8 cellular contexts compared by ENCODE assay signal in the genomic region with DNA sequence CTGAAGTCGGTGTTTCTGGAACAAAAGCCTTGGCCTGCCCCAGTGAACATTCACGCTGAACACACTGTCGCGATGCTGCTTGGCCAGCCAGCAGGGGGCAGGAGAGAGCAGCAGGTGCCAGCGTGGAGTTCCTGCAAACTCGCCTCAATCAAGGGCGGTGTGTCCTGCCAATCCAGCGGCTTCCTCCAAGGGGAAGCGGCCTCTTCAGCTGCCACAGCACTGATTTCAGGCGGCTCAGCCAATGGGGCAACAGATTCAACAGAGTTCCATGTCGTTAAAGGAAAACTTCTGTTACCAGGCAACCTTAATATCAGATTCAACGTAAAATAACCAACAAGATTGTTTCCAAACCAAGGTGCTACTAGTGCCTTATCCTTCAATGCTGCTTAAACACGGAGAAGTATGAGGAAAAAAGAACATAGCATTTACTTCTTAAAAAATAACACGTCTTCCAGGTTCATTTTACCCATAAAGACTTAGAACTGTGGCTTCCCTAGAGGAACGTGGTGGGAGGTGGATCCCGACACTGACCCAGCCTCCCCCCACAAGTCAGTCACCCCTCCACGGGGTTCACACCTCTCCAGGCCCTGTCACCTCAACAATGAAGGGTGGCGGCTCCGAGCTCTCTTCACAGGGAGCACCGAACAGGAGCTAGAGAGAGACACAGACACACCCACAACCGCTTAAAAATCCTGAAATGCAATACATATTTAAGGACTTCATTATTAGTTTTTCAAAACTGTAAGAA.
DNase-seq lines count a peak whose midpoint lies in the region; ATAC-seq, FAIRE-seq and TF ChIP-seq lines count a peak whose summit lies in the region.

No MANE protein-coding gene starts in this region.

- intact Hi-C loops in endothelial cell of umbilical vein (cut with micrococcal nuclease) = loop anchor here (1.0 to 2.0 kb wide), 7 partner anchors 44 to 478 kb away; a partner anchor contains a TSS

- peaks cover 3% of the 10 kb centered on the region for H3K4me1 ChIP-seq in endothelial cell of umbilical vein (ENCODE audit: control insufficient read depth, extremely low read depth, insufficient read depth, low read length)

- dilution Hi-C loops in endothelial cell of umbilical vein (cut with MboI; ENCODE audit: extremely low pct_ligation_motif_present, low sequenced_read_pairs) = no loop called here

- POLR2A ChIA-PET in endothelial cell of umbilical vein (lab: Charles Lee) = interaction anchor here (0.6 kb wide), 1 partner anchor 475 kb away, joined by 4 read pairs; no protein-coding TSS in a partner anchor

- no peak overlapping the region for H3K27ac ChIP-seq in endothelial cell of umbilical vein (ENCODE audit: insufficient read depth, low read depth, low read length)

- H3K9me1 ChIP-seq in endothelial cell of umbilical vein (replicated peaks; ENCODE audit: control insufficient read depth, extremely low read depth, insufficient read depth, low read length) = no peaks in the 10 kb centered on the region

- H3K4me3 ChIP-seq in endothelial cell of umbilical vein (replicated peaks in 1 of 3; ENCODE audit: insufficient read depth in 1 of 3, low read depth in 1 of 3, low read length in 3 of 3) = no peak overlapping the region

- no peaks in the 10 kb centered on the region for H3K36me3 ChIP-seq in endothelial cell of umbilical vein (ENCODE audit: control insufficient read depth in 2 of 2, extremely low read depth in 1 of 2, insufficient read depth in 2 of 2, low read length in 2 of 2)

- TF ChIP-seq CTCF in GM12873 (IDR thresholded peaks at IDR 0.05; ENCODE audit: insufficient read depth, low read depth, low read length, missing control alignments) = peak; percentile 99
- TF ChIP-seq CTCF in endothelial cell of umbilical vein (IDR thresholded peaks at IDR 0.05; ENCODE audit: extremely low read depth in 1 of 2, insufficient read depth in 1 of 2, low read depth in 1 of 2, low read length in 2 of 2) = peak; percentile 98 to 99

- ATAC-seq in HG03520 (IDR thresholded peaks at IDR 0.05; ENCODE audit: unreplicated experiment) = peak; percentile 49
- ATAC-seq in GM18498 (IDR thresholded peaks at IDR 0.05; ENCODE audit: unreplicated experiment) = no peak

- H2AFZ ChIP-seq in endothelial cell of umbilical vein (ENCODE audit: low read depth, low read length) = peak overlapping the region; percentile 26

- no peak for TF ChIP-seq POLR2A in endothelial cell of umbilical vein (IDR thresholded peaks at IDR 0.05; ENCODE audit: low read depth, low read length)

- no peaks in the 10 kb centered on the region for H3K79me2 ChIP-seq in endothelial cell of umbilical vein (ENCODE audit: control insufficient read depth, insufficient read depth, low read length)

- H4K20me1 ChIP-seq in endothelial cell of umbilical vein (replicated peaks; ENCODE audit: control insufficient read depth, extremely low read depth, insufficient read depth, low read length) = no peaks in the 10 kb centered on the region

- no peaks in the 10 kb centered on the region for H3K27me3 ChIP-seq in endothelial cell of umbilical vein (ENCODE audit: control insufficient read depth in 2 of 2, insufficient read depth in 2 of 2, low read length in 2 of 2)

- H3K4me2 ChIP-seq in endothelial cell of umbilical vein (ENCODE audit: insufficient read depth, low read length) = peak overlapping the region; percentile 26

- peak; percentile 63 for DNase-seq in NOMO-1 treated with dmso at 0.1 percent for 144 hours (lab: John Stamatoyannopoulos, UW; ENCODE audit: unreplicated experiment)
- DNase-seq in activated CD8-positive, alpha-beta memory T cell treated with anti-CD3 and anti-CD28 coated beads, Interleukin-2, amount 50 U/mL, for 24 hours (ENCODE audit: extremely low read depth) = peak; percentile 34
- DNase-seq in endothelial cell of umbilical vein (ENCODE audit: low read depth, low spot score) = peak; percentile 96
- peak; percentile 94 for DNase-seq in midbrain (lab: John Stamatoyannopoulos, UW)
- DNase-seq in stimulated activated CD8-positive, alpha-beta memory T cell treated with anti-CD3 and anti-CD28 coated beads, Interleukin-15, amount 100 ng/mL, for 4 hours (ENCODE audit: low read depth in 2 of 2) = peak; percentile 32 to 42

- H3K9ac ChIP-seq in endothelial cell of umbilical vein (replicated peaks; ENCODE audit: extremely low read depth, insufficient read depth, low read length) = no peak overlapping the region

- no TSS peak for BruUV-seq in endothelial cell of umbilical vein (replicated peaks; lab: Mats Ljungman, UMichigan)

- peak; percentile 97 for FAIRE-seq in endothelial cell of umbilical vein (lab: Jason Lieb, UNC)

- CTCF ChIA-PET in endothelial cell of umbilical vein (lab: Charles Lee) = interaction anchor here (0.6 to 3.5 kb wide), 18 partner anchors 10 to 299 kb away, joined by 3 to 33 read pairs (median 4); no protein-coding TSS in a partner anchor

- H3K9me3 ChIP-seq in endothelial cell of umbilical vein (replicated peaks; ENCODE audit: control insufficient read depth, insufficient read depth, low read length) = no peaks in the 10 kb centered on the region

TF ChIP-seq in endothelial cell of umbilical vein, 7 proteins besides CTCF, POLR2A, EP300 and RAD21:
- TF ChIP-seq, protein P1, sequence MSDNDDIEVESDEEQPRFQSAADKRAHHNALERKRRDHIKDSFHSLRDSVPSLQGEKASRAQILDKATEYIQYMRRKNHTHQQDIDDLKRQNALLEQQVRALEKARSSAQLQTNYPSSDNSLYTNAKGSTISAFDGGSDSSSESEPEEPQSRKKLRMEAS (IDR thresholded peaks at IDR 0.05; ENCODE audit: insufficient read depth, insufficient read length) = no peak
- no peak for TF ChIP-seq FOS (IDR thresholded peaks at IDR 0.05; ENCODE audit: borderline replicate concordance, insufficient read depth, low read length)
- no peak for TF ChIP-seq EZH2 (IDR thresholded peaks at IDR 0.05; ENCODE audit: borderline replicate concordance, low read depth, low read length, severe bottlenecking)
- TF ChIP-seq JUN (IDR thresholded peaks at IDR 0.05; ENCODE audit: borderline replicate concordance, insufficient read depth, insufficient read length, low read depth) = no peak
- TF ChIP-seq POLR2AphosphoS5 (IDR thresholded peaks at IDR 0.05; ENCODE audit: insufficient read depth, low read depth, low read length) = no peak
TF ChIP-seq in endothelial cell of umbilical vein: peak in this region for 0.

Comparison
In these comparisons a context has a peak if more than half of its experiments do, and no peak if none do; other contexts are left out.
1. DNase-seq: peak in every context shown above with its lines; median percentile 96 in endothelial cell of umbilical vein; 94 in midbrain; 63 in NOMO-1 treated with dmso at 0.1 percent for 144 hours; 37 in stimulated activated CD8-positive, alpha-beta memory T cell treated with anti-CD3 and anti-CD28 coated beads, Interleukin-15, amount 100 ng/mL, for 4 hours; 34 in activated CD8-positive, alpha-beta memory T cell treated with anti-CD3 and anti-CD28 coated beads, Interleukin-2, amount 50 U/mL, for 24 hours.